ENCODE assay signal across 21 cellular contexts in the genomic region with DNA sequence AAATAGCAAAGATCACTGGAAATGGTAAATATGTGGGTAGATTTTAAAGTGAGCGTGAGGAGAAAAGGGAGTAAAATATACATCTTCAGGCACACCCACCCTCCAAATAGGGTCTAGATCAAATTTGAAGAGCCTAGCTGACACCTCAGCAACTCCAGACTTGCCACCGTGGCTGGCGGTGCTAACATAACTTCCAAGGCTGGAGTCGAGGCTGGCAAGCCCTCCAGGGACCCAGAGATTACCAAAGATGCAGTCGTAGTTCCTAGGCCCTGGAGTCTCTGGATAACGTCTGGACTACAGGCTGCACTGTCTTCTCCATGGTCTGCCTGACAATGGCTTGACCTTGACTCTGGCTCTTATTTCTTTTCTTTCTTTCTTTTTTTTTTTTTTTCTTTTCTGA. TPM values are rescaled to one million over a fixed set of nuclear protein-coding genes. Genes with fewer than 3 reads are reported as not detected.
A peak's percentile ranks its signal among the peaks of the same experiment; 100 is the strongest.
DNase-seq lines count a peak whose midpoint lies in the region; ATAC-seq, FAIRE-seq and TF ChIP-seq lines count a peak whose summit lies in the region.
"Had no signal": no experiment of that assay in that cellular context is flagged by ENCODE, and none has a peak within 500 bp of the region (broad histone marks: within the 10 kb centered on the region; RNA-seq: fewer than 3 reads in every experiment).

No MANE protein-coding gene starts in this region.

- DNase-seq in OCI-LY7 (ENCODE audit: low spot score) = no peak
- DNase-seq in GM12878 (ENCODE audit: low read depth, low spot score) = no peak
- peak; percentile 25 for DNase-seq in endodermal cell
- no peak for DNase-seq in H4 (ENCODE audit: low spot score)
- no peak for DNase-seq in tibial nerve (ENCODE audit: low spot score in 2 of 2)
- no peak for DNase-seq in DMS53 (lab: John Stamatoyannopoulos, UW)
- no peak for DNase-seq in NCI-H345 (lab: John Stamatoyannopoulos, UW)
- DNase-seq: ACHN; CD4-positive, alpha-beta T cell; DMS153; DND-41; GM23248; H7; HFFc6; IMR-90 had no signal

- H3K36me3 ChIP-seq in OCI-LY7 (ENCODE audit: insufficient read depth, low read length) (no peaks in the 10 kb centered on the region), GM12878 (ENCODE audit: control insufficient read depth in 2 of 2, insufficient read depth in 2 of 2, low read length in 1 of 2) (no peaks in the 10 kb centered on the region), endodermal cell (ENCODE audit: control insufficient read depth, insufficient read depth, low read length) (no peaks in the 10 kb centered on the region), tibial nerve (no peaks in the 10 kb centered on the region)

- H3K4me3 ChIP-seq in OCI-LY7 (ENCODE audit: low read depth, low read length, poor library complexity, severe bottlenecking) (no peak overlapping the region), GM12878 (peak overlapping the region; percentile 28; the same call in 1 of the 2 replicates), endodermal cell (ENCODE audit: low read length) (no peak overlapping the region), tibial nerve (no peak overlapping the region)
- H3K4me3 ChIP-seq: GM23248, K562 had no signal

- TF ChIP-seq CTCF in OCI-LY7 (conservative IDR thresholded peaks at IDR 0.05; ENCODE audit: low read length) (no peak), GM12878 (IDR thresholded peaks at IDR 0.05 in 2 of 3, conservative IDR thresholded peaks at IDR 0.05 in 1 of 3; ENCODE audit: control insufficient read depth in 2 of 3, extremely low read depth in 1 of 3, insufficient read depth in 1 of 3, low read depth in 3 of 3, low read length in 3 of 3) (no peak), endodermal cell (conservative IDR thresholded peaks at IDR 0.05) (no peak), tibial nerve (IDR thresholded peaks at IDR 0.05) (no peak)

- TF ChIP-seq RAD21 in GM12878 (IDR thresholded peaks at IDR 0.05; ENCODE audit: insufficient read depth, low read depth, low read length) = no peak

- H3K27ac ChIP-seq in OCI-LY7 (ENCODE audit: low read depth, low read length, poor library complexity, severe bottlenecking) (peak overlapping the region; percentile 21), GM12878 (ENCODE audit: control insufficient read depth, insufficient read depth) (peak overlapping the region; percentile 45), endodermal cell (ENCODE audit: low read depth, low read length) (no peak overlapping the region), tibial nerve (no peak overlapping the region)
- H3K27ac ChIP-seq: C4-2B had no signal

- SMC1A ChIA-PET in GM12878 (lab: Charles Lee; ENCODE audit: uncharacterized antibody, unreplicated experiment) = no interaction called here

- H3K79me2 ChIP-seq in OCI-LY7 (ENCODE audit: insufficient read depth, low read depth, low read length) = no peaks in the 10 kb centered on the region
- no peaks in the 10 kb centered on the region for H3K79me2 ChIP-seq in GM12878 (ENCODE audit: control insufficient read depth, insufficient read depth, low read length)

- no peaks in the 10 kb centered on the region for H3K9me3 ChIP-seq in OCI-LY7 (ENCODE audit: low read length)
- H3K9me3 ChIP-seq in GM12878 (replicated peaks; ENCODE audit: control insufficient read depth, insufficient read depth, low read length) = peaks cover 4% of the 10 kb centered on the region; the same call in 2 of the 3 replicates
- H3K9me3 ChIP-seq in endodermal cell (ENCODE audit: control insufficient read depth, low read length) = no peaks in the 10 kb centered on the region
- peaks cover 0 to 5% (median 0%) of the 10 kb centered on the region in 4 donors for H3K9me3 ChIP-seq in tibial nerve

- POLR2A ChIA-PET in OCI-LY7 (lab: Charles Lee) = no interaction called here
- POLR2A ChIA-PET in GM12878 (lab: Charles Lee) = interaction anchor here (0.7 kb wide), 1 partner anchor 1669 kb away, joined by 4 read pairs; no protein-coding TSS in a partner anchor

- FAIRE-seq in GM12878 (lab: Jason Lieb, UNC) = no peak
- FAIRE-seq: A204.1, G401.6, HTR-8/SVneo, K562 had no signal

- no peaks in the 10 kb centered on the region for H3K9me2 ChIP-seq in OCI-LY7 (ENCODE audit: insufficient read depth, low read length)

- H3K4me1 ChIP-seq in OCI-LY7 (ENCODE audit: insufficient read depth, low read length, poor library complexity, severe bottlenecking) (peaks cover 40% of the 10 kb centered on the region), GM12878 (ENCODE audit: control insufficient read depth, insufficient read depth, low read length) (peaks cover 47% of the 10 kb centered on the region), endodermal cell (ENCODE audit: control insufficient read depth, insufficient read depth, low read length) (peaks cover 6% of the 10 kb centered on the region), tibial nerve (peaks cover 0 to 21% (median 10%) of the 10 kb centered on the region in 4 donors)

- ATAC-seq in GM12878 = no peak
- ATAC-seq: HCT116, K562 had no signal

- TF ChIP-seq EP300 in GM12878 (IDR thresholded peaks at IDR 0.05; ENCODE audit: borderline replicate concordance in 1 of 2, control insufficient read depth in 1 of 2, low read depth in 2 of 2, low read length in 2 of 2) (no peak), tibial nerve (IDR thresholded peaks at IDR 0.05) (no peak)

- CTCF ChIA-PET in OCI-LY7 (lab: Charles Lee; ENCODE audit: unreplicated experiment) (no interaction called here), GM12878 (lab: Yijun Ruan, JAX) (interaction anchor here (0.6 kb wide), 1 partner anchor 982 kb away, joined by 3 read pairs; no protein-coding TSS in a partner anchor)

- peaks cover 28% of the 10 kb centered on the region for H3K4me1 Mint-ChIP-seq in endodermal cell

- RAD21 ChIA-PET in GM12878 (lab: Charles Lee; ENCODE audit: unreplicated experiment) = no interaction called here

- H3K4me3 Mint-ChIP-seq in endodermal cell = no peak overlapping the region
- H3K4me3 Mint-ChIP-seq: CD4-positive, alpha-beta T cell; HFFc6 had no signal

- no peaks in the 10 kb centered on the region for H3K27me3 Mint-ChIP-seq in endodermal cell (ENCODE audit: insufficient read depth)

- H3K27me3 ChIP-seq in GM12878 (replicated peaks in 1 of 2; ENCODE audit: control insufficient read depth in 2 of 2, insufficient read depth in 2 of 2, low read length in 1 of 2) (no peaks in the 10 kb centered on the region), endodermal cell (ENCODE audit: control insufficient read depth, insufficient read depth, low read length, poor library complexity, severe bottlenecking) (no peaks in the 10 kb centered on the region), tibial nerve (no peaks in the 10 kb centered on the region)

- H3K27ac Mint-ChIP-seq in endodermal cell = no peak overlapping the region
- H3K27ac Mint-ChIP-seq: CD4-positive, alpha-beta T cell had no signal

- BruUV-seq in OCI-LY7 (replicated peaks; lab: Mats Ljungman, UMichigan) (no TSS peak), GM12878 (replicated peaks; lab: Mats Ljungman, UMichigan) (no TSS peak)

- TF ChIP-seq POLR2A in GM12878 (IDR thresholded peaks at IDR 0.05; ENCODE audit: low read depth, low read length) (no peak), tibial nerve (IDR thresholded peaks at IDR 0.05) (no peak)

- 63% methylated on average over 6 of the region's 6 CpGs for WGBS in GM12878 (ENCODE audit: insufficient coverage, insufficient replicate concordance, low lambda C conversion rate, missing lambda C conversion rate)
- WGBS in endodermal cell (ENCODE audit: insufficient coverage in 1 of 2, insufficient read length in 1 of 2), 2 experiments = 92 to 95% methylated on average over 2 to 6 of the region's 6 CpGs
- 88 to 89% methylated on average over 6 of the region's 6 CpGs for WGBS in tibial nerve, 2 donors

- no peaks in the 10 kb centered on the region for H3K9me3 Mint-ChIP-seq in endodermal cell

- no peak overlapping the region for H3K9ac ChIP-seq in GM12878 (ENCODE audit: control insufficient read depth, insufficient read depth, low read length)
- no peak overlapping the region for H3K9ac ChIP-seq in endodermal cell (ENCODE audit: extremely low read depth, low read length, poor library complexity, severe bottlenecking)

- H3K4me2 ChIP-seq in OCI-LY7 (ENCODE audit: low read length) (peak overlapping the region; percentile 22; the same call in 1 of the 2 replicates), GM12878 (ENCODE audit: control insufficient read depth, insufficient read depth) (peak overlapping the region; percentile 31)

- H4K20me1 ChIP-seq in OCI-LY7 (ENCODE audit: insufficient read depth, low read length) (no peaks in the 10 kb centered on the region), GM12878 (ENCODE audit: control insufficient read depth, insufficient read depth) (no peaks in the 10 kb centered on the region)

- in situ Hi-C loops in GM12878 (cut with MboI) = no loop called here

- H3K36me3 Mint-ChIP-seq in endodermal cell (ENCODE audit: low read depth) = no peaks in the 10 kb centered on the region

- intact Hi-C loops in OCI-LY7 (cut with micrococcal nuclease; ENCODE audit: unreplicated experiment) = loop anchor here (2.0 kb wide), 1 partner anchor 42 kb away; no protein-coding TSS in a partner anchor
- intact Hi-C loops in GM12878 (cut with micrococcal nuclease; ENCODE audit: unreplicated experiment) = loop anchor here (10.0 kb wide), 1 partner anchor 340 kb away; no protein-coding TSS in a partner anchor

- peak overlapping the region; percentile 86 for H2AFZ ChIP-seq in OCI-LY7 (ENCODE audit: low read length)
- no peak overlapping the region for H2AFZ ChIP-seq in GM12878 (ENCODE audit: control insufficient read depth, low read depth, low read length)
- H2AFZ ChIP-seq: GM23248 had no signal

RNA-seq across cellular contexts. Expression of gene TUBB2B, which starts 22.5 kb away (rescaled TPM):
- not detected in 2 replicates for total RNA-seq in OCI-LY7 (2014; rRNA removed; shearing (Covaris generic))
- total RNA-seq in OCI-LY7 (2022) (0.27 and 0.33 TPM in 2 replicates), GM12878 (2014; rRNA removed) (45.4 and 54.7 TPM in 2 replicates), GM12878 (2014; rRNA removed; fragmentation: Illumina TruSeq; extraction: Trizol) (32.7 and 36.9 TPM in 2 replicates), GM12878 (2021) (55.4 and 63.2 TPM in 2 replicates), endodermal cell (100 to 1,000 TPM; 253 to 304 TPM), tibial nerve (10 to 100 TPM; 13.7 to 47.6 (median 32.6) TPM)
- total RNA-seq in GM12878 (2013; cell fraction: nucleolus; rRNA removed) = 1.7 TPM in 2 replicates
- polyA plus RNA-seq in GM12878 (2011; ENCODE audit: low read depth) = 6.2 TPM
- polyA plus RNA-seq in GM12878 (2011; rRNA removed) (1.7 and 3.6 TPM in 2 replicates), GM12878 (2014; fragmentation: Illumina TruSeq; extraction: Trizol) (14.3 and 30.9 TPM in 2 replicates), GM12878 (2014; fragmentation: Nextera tagmentation; extraction: Ambion mirVana) (1 to 10 TPM; 2.6 to 5.8 TPM), GM12878 (2014; rRNA removed) (75.2 and 81.4 TPM in 2 replicates), GM12878 (2016; fragmentation: Nextera tagmentation; extraction: Ambion mirVana) (10 to 100 TPM in 1 of 2 experiments, 1 to 10 TPM in 1; 7.9 to 11.6 TPM)
- polyA plus RNA-seq in GM12878 (2011; cell fraction: cytosol; rRNA removed) = 3.4 and 5.6 TPM in 2 replicates
- 2.8 and 3.0 TPM in 2 replicates for polyA plus RNA-seq in GM12878 (2011; cell fraction: nucleus; rRNA removed)
- 19.4 and 30.4 TPM in 2 replicates for polyA plus RNA-seq in GM12878 (2012)
- polyA minus RNA-seq in GM12878 (2011; rRNA and poly(A)+ RNA removed) = 2.8 and 4.0 TPM in 2 replicates
- 0.67 and 1.7 TPM in 2 replicates for polyA minus RNA-seq in GM12878 (2011; cell fraction: cytosol; rRNA and poly(A)+ RNA removed)
- 0.86 and 1.1 TPM in 2 replicates for polyA minus RNA-seq in GM12878 (2011; cell fraction: nucleus; rRNA and poly(A)+ RNA removed)
- polyA plus RNA-seq in endodermal cell (2013, experiment 1 of 2) = 836 TPM
- 726 TPM for polyA plus RNA-seq in endodermal cell (2013, experiment 2 of 2)
- 5.1 and 6.6 TPM in 2 replicates for total RNA-seq in H4 (2014; rRNA removed; shearing (Covaris generic))
- total RNA-seq: CD4-positive, alpha-beta T cell had no signal

RNA-seq across cellular contexts. Expression of gene TUBB2A, which starts 47.6 kb away (rescaled TPM):
- total RNA-seq in OCI-LY7 (2014; rRNA removed; shearing (Covaris generic)) = 33.0 and 42.1 TPM in 2 replicates
- 23.3 and 24.8 TPM in 2 replicates for total RNA-seq in OCI-LY7 (2022)
- total RNA-seq in GM12878 (2013; cell fraction: nucleolus; rRNA removed) = 2.4 and 3.7 TPM in 2 replicates
- total RNA-seq in GM12878 (2014; rRNA removed) = 47.0 and 49.5 TPM in 2 replicates
- 17.8 and 22.7 TPM in 2 replicates for total RNA-seq in GM12878 (2014; rRNA removed; fragmentation: Illumina TruSeq; extraction: Trizol)
- 46.6 and 47.6 TPM in 2 replicates for total RNA-seq in GM12878 (2021)
- polyA plus RNA-seq in GM12878 (2011; ENCODE audit: low read depth) = 6.1 TPM
- 2.3 and 4.9 TPM in 2 replicates for polyA plus RNA-seq in GM12878 (2011; rRNA removed)
- 4.5 and 6.8 TPM in 2 replicates for polyA plus RNA-seq in GM12878 (2011; cell fraction: cytosol; rRNA removed)
- polyA plus RNA-seq in GM12878 (2011; cell fraction: nucleus; rRNA removed) = 4.8 and 7.0 TPM in 2 replicates
- 11.6 and 23.7 TPM in 2 replicates for polyA plus RNA-seq in GM12878 (2012)
- 9.6 and 23.1 TPM in 2 replicates for polyA plus RNA-seq in GM12878 (2014; fragmentation: Illumina TruSeq; extraction: Trizol)
- 1 to 10 TPM; 2.2 to 6.0 TPM for polyA plus RNA-seq in GM12878 (2014; fragmentation: Nextera tagmentation; extraction: Ambion mirVana)
- polyA plus RNA-seq in GM12878 (2014; rRNA removed) = 46.1 and 49.3 TPM in 2 replicates
- 10 to 100 TPM; 39.5 to 44.0 TPM for polyA plus RNA-seq in GM12878 (2016; fragmentation: Nextera tagmentation; extraction: Ambion mirVana)
- polyA minus RNA-seq in GM12878 (2011; rRNA and poly(A)+ RNA removed) = 3.7 and 4.4 TPM in 2 replicates
- polyA minus RNA-seq in GM12878 (2011; cell fraction: cytosol; rRNA and poly(A)+ RNA removed) = 3.1 and 4.2 TPM in 2 replicates
- 1.5 and 3.1 TPM in 2 replicates for polyA minus RNA-seq in GM12878 (2011; cell fraction: nucleus; rRNA and poly(A)+ RNA removed)
- total RNA-seq in endodermal cell = 100 to 1,000 TPM; 262 to 297 TPM
- polyA plus RNA-seq in endodermal cell (2013, experiment 1 of 2) = 327 TPM
- 301 TPM for polyA plus RNA-seq in endodermal cell (2013, experiment 2 of 2)
- 46.3 and 49.0 TPM in 2 replicates for total RNA-seq in H4 (2014; rRNA removed; shearing (Covaris generic))
- total RNA-seq in tibial nerve = 100 to 1,000 TPM in 1 of 4 donors, 10 to 100 TPM in 3; 37.5 to 100 (median 68.0) TPM

RNA-seq across cellular contexts. Expression of gene PSMG4, which starts 53.8 kb away (rescaled TPM):
- total RNA-seq in OCI-LY7 (2014; rRNA removed; shearing (Covaris generic)) = 58.3 and 65.4 TPM in 2 replicates
- 43.3 and 48.9 TPM in 2 replicates for total RNA-seq in OCI-LY7 (2022)
- 80.6 and 82.0 TPM in 2 replicates for total RNA-seq in GM12878 (2013; cell fraction: nucleolus; rRNA removed)
- 51.4 and 56.9 TPM in 2 replicates for total RNA-seq in GM12878 (2014; rRNA removed)
- 19.6 and 22.8 TPM in 2 replicates for total RNA-seq in GM12878 (2014; rRNA removed; fragmentation: Illumina TruSeq; extraction: Trizol)
- total RNA-seq in GM12878 (2021) = 32.4 and 32.9 TPM in 2 replicates
- 9.2 TPM for polyA plus RNA-seq in GM12878 (2011; ENCODE audit: low read depth)
- 25.3 and 26.6 TPM in 2 replicates for polyA plus RNA-seq in GM12878 (2011; rRNA removed)
- polyA plus RNA-seq in GM12878 (2011; cell fraction: cytosol; rRNA removed) = 35.6 and 60.0 TPM in 2 replicates
- 35.9 and 43.3 TPM in 2 replicates for polyA plus RNA-seq in GM12878 (2011; cell fraction: nucleus; rRNA removed)
- polyA plus RNA-seq in GM12878 (2012) = 17.4 and 18.7 TPM in 2 replicates
- polyA plus RNA-seq in GM12878 (2014; fragmentation: Illumina TruSeq; extraction: Trizol) = 8.2 and 11.4 TPM in 2 replicates
- polyA plus RNA-seq in GM12878 (2014; fragmentation: Nextera tagmentation; extraction: Ambion mirVana) = 10 to 100 TPM in 1 of 2 experiments, 1 to 10 TPM in 1; 7.1 to 14.2 TPM
- polyA plus RNA-seq in GM12878 (2014; rRNA removed) = 62.6 and 67.1 TPM in 2 replicates
- 10 to 100 TPM; 54.6 to 59.3 TPM for polyA plus RNA-seq in GM12878 (2016; fragmentation: Nextera tagmentation; extraction: Ambion mirVana)
- 25.8 and 28.8 TPM in 2 replicates for polyA minus RNA-seq in GM12878 (2011; rRNA and poly(A)+ RNA removed)
- 5.7 and 10.1 TPM in 2 replicates for polyA minus RNA-seq in GM12878 (2011; cell fraction: cytosol; rRNA and poly(A)+ RNA removed)
- 20.2 and 40.2 TPM in 2 replicates for polyA minus RNA-seq in GM12878 (2011; cell fraction: nucleus; rRNA and poly(A)+ RNA removed)
- 10 to 100 TPM; 16.0 to 21.5 TPM for total RNA-seq in endodermal cell
- 18.5 TPM for polyA plus RNA-seq in endodermal cell (2013, experiment 1 of 2)
- 18.2 TPM for polyA plus RNA-seq in endodermal cell (2013, experiment 2 of 2)
- 24.2 and 24.5 TPM in 2 replicates for total RNA-seq in H4 (2014; rRNA removed; shearing (Covaris generic))
- total RNA-seq in tibial nerve = 10 to 100 TPM; 14.7 to 36.5 (median 31.8) TPM

Comparison
In these comparisons a context has a peak if more than half of its experiments do, and no peak if none do; other contexts are left out.
1. H3K27ac ChIP-seq: peak in OCI-LY7 (single experiment) and GM12878 (single experiment); none in endodermal cell (single experiment) and tibial nerve (0 of 4).